22 cellular contexts compared by ENCODE assay signal in the genomic region with DNA sequence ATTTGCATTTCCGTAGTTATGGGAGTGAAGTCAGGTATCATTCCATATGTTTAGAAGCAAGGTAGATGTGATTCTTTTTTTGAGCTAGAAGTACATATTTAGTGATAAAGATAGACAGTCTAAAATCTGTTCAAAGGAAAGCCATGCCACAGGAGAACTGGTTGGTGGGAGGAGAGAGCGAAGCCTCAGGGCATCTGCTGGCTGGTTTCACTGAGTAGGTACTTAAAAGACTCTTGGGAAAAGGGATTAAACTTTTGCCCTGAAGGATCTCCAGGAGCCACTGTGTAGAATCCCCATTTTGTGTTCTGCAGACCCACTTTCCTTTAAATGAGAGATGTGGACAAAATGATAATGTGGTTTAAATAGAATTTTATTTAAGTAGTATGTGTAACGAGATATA.
"Had no signal": no experiment of that assay in that cellular context is flagged by ENCODE, and none has a peak within 500 bp of the region (broad histone marks: within the 10 kb centered on the region; RNA-seq: fewer than 3 reads in every experiment).

No MANE protein-coding gene starts in this region.

- H3K9me3 Mint-ChIP-seq: activated CD4-positive, alpha-beta T cell treated with anti-CD3 and anti-CD28 coated beads, Interleukin-2, amount 10 ng/mL, durations not matched to agents 7 days and 5 days; activated CD8-positive, alpha-beta T cell treated with anti-CD3 and anti-CD28 coated beads for 36 hours; activated naive CD8-positive, alpha-beta T cell treated with anti-CD3 and anti-CD28 coated beads, Interleukin-2, amount 10 ng/mL, durations not matched to agents 7 days and 5 days; natural killer cell treated with Interleukin-12 subunit alpha and Interleukin-12 subunit beta and Interleukin-15 and Interleukin-18, amount 100 ng/mL, for 72 hours had no signal

- DNase-seq: activated CD4-positive, alpha-beta T cell treated with anti-CD3 and anti-CD28 coated beads for 1 hour; activated CD4-positive, alpha-beta T cell treated with anti-CD3 and anti-CD28 coated beads, Interleukin-2, amount 10 ng/mL, durations not matched to agents 7 days and 5 days; activated CD8-positive, alpha-beta memory T cell treated with anti-CD3 and anti-CD28 coated beads, Interleukin-2, amount 10 ng/mL, durations not matched to agents 7 days and 5 days; activated CD8-positive, alpha-beta T cell treated with anti-CD3 and anti-CD28 coated beads for 36 hours; activated effector memory CD4-positive, alpha-beta T cell treated with Interleukin-2 at 50 U/mL for 16 hours; activated naive CD4-positive, alpha-beta T cell treated with Interleukin-2 at 50 U/mL for 16 hours; activated naive CD8-positive, alpha-beta T cell treated with anti-CD3 and anti-CD28 coated beads, Interleukin-2, amount 10 ng/mL, durations not matched to agents 7 days and 5 days; esophagus squamous epithelium; foreskin melanocyte; left lung; lower lobe of right lung; mesenchymal stem cell; mucosa of descending colon; right lobe of liver; stimulated activated CD4-positive, alpha-beta T cell treated with anti-CD3 and anti-CD28 coated beads, Interleukin-4, amount 100 ng/mL, for 1 hour; stimulated activated naive CD8-positive, alpha-beta T cell treated with anti-CD3 and anti-CD28 coated beads, Interleukin-15, Interleukin-2, amounts not matched to agents 100 U/mL and 50 U/mL, for 24 hours; T-helper 17 cell; T1000; testis; transverse colon had no signal

- H3K4me3 Mint-ChIP-seq: activated CD4-positive, alpha-beta T cell treated with anti-CD3 and anti-CD28 coated beads, Interleukin-2, amount 10 ng/mL, durations not matched to agents 7 days and 5 days; activated CD8-positive, alpha-beta memory T cell treated with anti-CD3 and anti-CD28 coated beads, Interleukin-2, amount 10 ng/mL, durations not matched to agents 7 days and 5 days; activated CD8-positive, alpha-beta T cell treated with anti-CD3 and anti-CD28 coated beads for 36 hours; activated naive CD8-positive, alpha-beta T cell treated with anti-CD3 and anti-CD28 coated beads, Interleukin-2, amount 10 ng/mL, durations not matched to agents 7 days and 5 days; natural killer cell treated with Interleukin-12 subunit alpha and Interleukin-12 subunit beta and Interleukin-15 and Interleukin-18, amount 100 ng/mL, for 72 hours; T-helper 17 cell had no signal

- H3K27ac Mint-ChIP-seq: activated CD4-positive, alpha-beta T cell treated with anti-CD3 and anti-CD28 coated beads, Interleukin-2, amount 10 ng/mL, durations not matched to agents 7 days and 5 days; activated CD8-positive, alpha-beta memory T cell treated with anti-CD3 and anti-CD28 coated beads, Interleukin-2, amount 10 ng/mL, durations not matched to agents 7 days and 5 days; activated CD8-positive, alpha-beta T cell treated with anti-CD3 and anti-CD28 coated beads for 36 hours; activated naive CD8-positive, alpha-beta T cell treated with anti-CD3 and anti-CD28 coated beads, Interleukin-2, amount 10 ng/mL, durations not matched to agents 7 days and 5 days; natural killer cell treated with Interleukin-12 subunit alpha and Interleukin-12 subunit beta and Interleukin-15 and Interleukin-18, amount 100 ng/mL, for 72 hours; progenitor cell of endocrine pancreas; T-helper 17 cell had no signal

- H3K36me3 Mint-ChIP-seq: activated CD8-positive, alpha-beta memory T cell treated with anti-CD3 and anti-CD28 coated beads, Interleukin-2, amount 10 ng/mL, durations not matched to agents 7 days and 5 days; activated naive CD8-positive, alpha-beta T cell treated with anti-CD3 and anti-CD28 coated beads, Interleukin-2, amount 10 ng/mL, durations not matched to agents 7 days and 5 days; natural killer cell treated with Interleukin-12 subunit alpha and Interleukin-12 subunit beta and Interleukin-15 and Interleukin-18, amount 100 ng/mL, for 72 hours had no signal

- H3K27me3 Mint-ChIP-seq: progenitor cell of endocrine pancreas had no signal
